9 cellular contexts compared by ENCODE assay signal in the genomic region with DNA sequence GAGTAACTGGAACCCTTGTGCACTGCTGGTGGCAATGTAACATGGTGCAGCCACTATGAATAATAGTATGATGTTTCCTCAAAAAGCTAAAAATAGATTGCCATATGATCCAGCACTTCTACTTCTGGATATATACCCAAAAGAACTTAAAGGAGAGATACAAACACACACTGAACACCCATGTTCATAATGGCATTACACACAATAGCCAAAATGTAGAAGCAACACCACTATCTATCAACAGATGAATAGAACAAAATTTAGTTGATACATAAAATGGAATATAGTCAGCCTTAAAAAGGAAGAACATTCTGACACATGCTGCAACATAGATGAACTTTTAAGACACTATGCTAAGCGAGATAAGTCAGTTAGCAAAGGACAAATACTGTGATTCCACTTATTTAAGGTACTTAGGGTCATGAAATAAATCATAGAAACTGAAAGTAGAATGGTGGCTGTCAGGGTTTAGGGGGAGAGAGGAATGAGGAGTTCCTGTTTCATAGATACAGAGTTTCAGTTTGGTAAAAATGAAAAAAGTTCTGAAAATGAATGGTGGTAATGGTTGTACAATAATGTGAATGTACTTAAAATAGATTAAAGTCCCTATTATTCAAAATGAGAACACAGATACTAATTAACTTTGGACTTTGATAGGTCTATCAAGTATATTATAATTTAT. TPM values are rescaled to one million over a fixed set of nuclear protein-coding genes. Genes with fewer than 3 reads are reported as not detected.
A peak's percentile ranks its signal among the peaks of the same experiment; 100 is the strongest.
DNase-seq lines count a peak whose midpoint lies in the region; ATAC-seq, FAIRE-seq and TF ChIP-seq lines count a peak whose summit lies in the region.
"Had no signal": no experiment of that assay in that cellular context is flagged by ENCODE, and none has a peak within 500 bp of the region (broad histone marks: within the 10 kb centered on the region; RNA-seq: fewer than 3 reads in every experiment).

No MANE protein-coding gene starts in this region.

- H3K27me3 ChIP-seq in tibial nerve, result no peaks in the 10 kb centered on the region

- H3K4me1 ChIP-seq in tibial nerve, result peaks cover 0 to 26% (median 0%) of the 10 kb centered on the region in 4 donors

- FAIRE-seq in GM12892 (lab: Jason Lieb, UNC) (peak; percentile 91), colon (lab: Jason Lieb, UNC) (peak; percentile 53)
- FAIRE-seq: TTC549 had no signal

- no peak for TF ChIP-seq CTCF in tibial nerve (IDR thresholded peaks at IDR 0.05)

- no peak overlapping the region for H3K27ac ChIP-seq in tibial nerve

- WGBS in tibial nerve, 2 donors, result 80 to 82% methylated on average over 1 of the region's 1 CpG

- ATAC-seq in GM21367 (IDR thresholded peaks at IDR 0.05; ENCODE audit: unreplicated experiment) (peak; percentile 94), HG03442 (IDR thresholded peaks at IDR 0.05; ENCODE audit: unreplicated experiment) (peak; percentile 96)

- H3K9me3 ChIP-seq in tibial nerve, result peaks cover 0 to 13% (median 3%) of the 10 kb centered on the region in 4 donors

- no peak overlapping the region for H3K4me3 ChIP-seq in tibial nerve

- TF ChIP-seq POLR2A in GM12892 (IDR thresholded peaks at IDR 0.05; ENCODE audit: low read depth, low read length) (no peak), tibial nerve (IDR thresholded peaks at IDR 0.05) (no peak)

- no peak for TF ChIP-seq EP300 in tibial nerve (IDR thresholded peaks at IDR 0.05)

- DNase-seq in GM12892 (ENCODE audit: insufficient read length), result no peak
- no peak for DNase-seq in kidney glomerular epithelial cell (lab: John Stamatoyannopoulos, UW)
- DNase-seq in retina, result no peak
- DNase-seq in tibial nerve (ENCODE audit: low spot score in 2 of 2), result no peak
- no peak for DNase-seq in hepatic stellate cell (ENCODE audit: low spot score)

- peaks cover 0 to 7% (median 0%) of the 10 kb centered on the region in 3 donors for H3K36me3 ChIP-seq in tibial nerve

RNA-seq across cellular contexts. Expression of gene IMPG2, which starts 59.5 kb away (rescaled TPM):
- 0.08 TPM for polyA plus RNA-seq in GM12892 (2012; ENCODE audit: missing spikeins)
- under 1 TPM; under 0.01 to 0.22 (median 0.20) TPM for total RNA-seq in tibial nerve
